In the genomic region with DNA sequence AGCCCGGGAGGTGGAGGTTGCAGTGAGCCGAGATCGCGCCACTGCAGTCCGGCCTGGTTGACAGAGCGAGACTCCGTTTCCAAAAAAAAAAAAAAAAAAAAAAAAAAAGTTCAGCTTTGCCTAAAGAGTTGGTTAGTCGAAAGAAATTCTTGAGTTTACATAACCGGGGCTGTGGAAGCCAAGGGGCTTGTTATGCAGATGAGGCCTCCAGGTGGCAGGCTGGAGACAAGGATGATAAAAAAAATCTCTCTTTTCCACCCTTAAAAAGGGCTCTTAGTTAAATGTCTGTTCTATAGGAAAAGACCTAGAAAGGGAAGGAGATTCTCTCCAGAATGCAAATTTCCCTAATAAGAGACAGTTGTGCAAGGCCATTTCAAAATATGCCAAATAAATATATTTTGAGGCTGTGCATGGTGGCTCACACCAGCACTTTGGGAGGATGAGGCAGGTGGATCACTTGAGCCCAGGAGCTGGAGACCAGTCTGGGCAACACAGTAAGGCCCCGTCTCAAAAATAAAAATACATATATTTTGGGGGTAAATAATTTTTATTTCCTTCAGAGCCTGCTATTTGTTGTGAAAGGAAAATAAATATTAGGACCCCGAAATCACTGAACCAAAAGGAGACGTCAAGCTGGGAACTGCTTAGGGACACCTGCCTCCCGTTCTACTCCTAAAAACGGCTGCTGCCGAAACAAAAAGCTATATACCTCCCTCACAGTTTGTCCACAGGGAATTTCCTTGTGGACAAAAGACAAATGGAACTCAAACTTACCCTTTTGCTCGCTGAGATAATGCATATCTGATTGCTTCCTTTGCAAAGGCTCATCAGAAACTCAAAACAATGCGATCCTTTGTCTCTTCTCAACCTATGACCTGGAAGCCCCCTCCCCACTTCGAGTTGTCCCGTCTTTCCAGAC, we compare ENCODE assay signal across 9 cellular contexts. TPM values are rescaled to one million over a fixed set of nuclear protein-coding genes. Genes with fewer than 3 reads are reported as not detected.
DNase-seq lines count a peak whose midpoint lies in the region; ATAC-seq and TF ChIP-seq lines count a peak whose summit lies in the region.
"Had no signal": no experiment of that assay in that cellular context is flagged by ENCODE, and none has a peak within 500 bp of the region (broad histone marks: within the 10 kb centered on the region; RNA-seq: fewer than 3 reads in every experiment).

No MANE protein-coding gene starts in this region.

- no peak overlapping the region for H3K27ac ChIP-seq in WERI-Rb-1

- no peaks in the 10 kb centered on the region for H3K9me3 ChIP-seq in WERI-Rb-1 (ENCODE audit: severe bottlenecking)

- H3K27me3 ChIP-seq in WERI-Rb-1 (ENCODE audit: insufficient read depth, low read depth, severe bottlenecking): no peaks in the 10 kb centered on the region

- TF ChIP-seq CTCF in LNCAP (IDR thresholded peaks at IDR 0.05) (peak; percentile 60), WERI-Rb-1 (IDR thresholded peaks at IDR 0.05; ENCODE audit: low read depth, low read length) (peak; percentile 53; the same call in 1 of the 2 replicates), epithelial cell of esophagus (IDR thresholded peaks at IDR 0.05; ENCODE audit: insufficient read depth, low read depth, low read length, missing control alignments) (peak; percentile 82)

- ATAC-seq in HG02759 (IDR thresholded peaks at IDR 0.05; ENCODE audit: unreplicated experiment) (no peak), GM18517 (IDR thresholded peaks at IDR 0.05; ENCODE audit: unreplicated experiment) (no peak)

- DNase-seq in NCI-H345 (lab: John Stamatoyannopoulos, UW) (peak; percentile 22), NCI-H345 treated with DMSO at 0.1 percent for 48 hours (lab: John Stamatoyannopoulos, UW; ENCODE audit: unreplicated experiment) (no peak), WERI-Rb-1 (no peak), epithelial cell of esophagus (ENCODE audit: low read depth) (peak; percentile 63), mucosa of gallbladder (ENCODE audit: low spot score) (peak; percentile 75)

- no peaks in the 10 kb centered on the region for H3K36me3 ChIP-seq in WERI-Rb-1

- H3K4me3 ChIP-seq in WERI-Rb-1 (ENCODE audit: low read depth, low read length) (no peak overlapping the region), epithelial cell of esophagus (ENCODE audit: low read length) (no peak overlapping the region)

RNA-seq across cellular contexts. Expression of gene IFITM2, which starts 2.4 kb away (rescaled TPM):
- 129 TPM for total RNA-seq in mucosa of gallbladder

RNA-seq across cellular contexts. Expression of gene IFITM5, which starts 5.8 kb away (rescaled TPM):
- total RNA-seq in mucosa of gallbladder: not detected
- total RNA-seq: urinary bladder had no signal

RNA-seq across cellular contexts. Expression of gene IFITM1, which starts 8.7 kb away (rescaled TPM):
- total RNA-seq in mucosa of gallbladder: 55.4 TPM

RNA-seq across cellular contexts. Expression of gene IFITM3, which starts 15.5 kb away (rescaled TPM):
- 246 TPM for total RNA-seq in mucosa of gallbladder

RNA-seq across cellular contexts. Expression of gene PGGHG, which starts 16.2 kb away (rescaled TPM):
- 42.8 TPM for total RNA-seq in mucosa of gallbladder

Comparison
In these comparisons a context has a peak if more than half of its experiments do, and no peak if none do; other contexts are left out.
1. DNase-seq: peak in NCI-H345 (single experiment), epithelial cell of esophagus (single experiment) and mucosa of gallbladder (single experiment); none in NCI-H345 treated with DMSO at 0.1 percent for 48 hours (single experiment) and WERI-Rb-1 (single experiment).
2. Peak in every context shown above with its lines, with median percentiles within 50 percentile points of each other: CTCF ChIP-seq.